In the genomic region with DNA sequence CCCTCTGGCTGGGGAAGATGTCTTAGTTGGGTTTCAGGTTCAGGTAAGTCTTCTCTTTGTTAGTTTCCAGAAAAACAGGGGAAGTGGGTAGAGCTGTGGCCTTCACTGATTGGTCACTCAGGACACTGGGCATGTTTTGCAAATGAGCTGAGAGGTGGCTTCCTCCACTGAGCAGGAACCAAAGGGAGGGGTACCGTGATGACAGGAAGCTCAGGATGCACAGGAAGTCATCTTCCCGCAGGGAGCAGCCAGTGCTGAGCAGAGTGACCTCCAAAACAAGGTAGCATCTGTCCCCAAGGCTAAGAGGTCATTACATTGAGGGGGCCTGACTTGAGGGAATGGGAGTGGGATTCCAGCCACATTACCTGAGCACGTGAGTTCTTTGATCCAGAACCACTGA, we compare ENCODE assay signal across 13 cellular contexts. TPM values are rescaled to one million over a fixed set of nuclear protein-coding genes. Genes with fewer than 3 reads are reported as not detected.
DNase-seq lines count a peak whose midpoint lies in the region; ATAC-seq, FAIRE-seq and TF ChIP-seq lines count a peak whose summit lies in the region.
"Had no signal": no experiment of that assay in that cellular context is flagged by ENCODE, and none has a peak within 500 bp of the region (broad histone marks: within the 10 kb centered on the region; RNA-seq: fewer than 3 reads in every experiment).

No MANE protein-coding gene starts in this region.

- CTCF ChIA-PET in PC-9 (lab: Charles Lee), result interaction anchor here (0.5 to 0.6 kb wide), 2 partner anchors 29 to 30 kb away, joined by 4 to 12 read pairs; no protein-coding TSS in a partner anchor

- H3K27ac ChIP-seq in right atrium auricular region, result no peak overlapping the region
- peak overlapping the region; percentile 93 for H3K27ac ChIP-seq in PC-9
- H3K27ac ChIP-seq in endodermal cell (ENCODE audit: low read depth, low read length), result no peak overlapping the region
- H3K27ac ChIP-seq in transverse colon, result peak overlapping the region in 3 of 4 donors; percentile 82 to 86 (median 83)

- H3K4me3 ChIP-seq in right atrium auricular region (no peak overlapping the region), PC-9 (no peak overlapping the region), endodermal cell (ENCODE audit: low read length) (no peak overlapping the region), transverse colon (no peak overlapping the region)

- no peak for TF ChIP-seq POLR2A in transverse colon (IDR thresholded peaks at IDR 0.05)

- no peak overlapping the region for H3K9ac ChIP-seq in endodermal cell (ENCODE audit: extremely low read depth, low read length, poor library complexity, severe bottlenecking)

- H3K9me3 Mint-ChIP-seq in endodermal cell, result no peaks in the 10 kb centered on the region
- H3K9me3 Mint-ChIP-seq: CD8-positive, alpha-beta T cell had no signal

- no peak overlapping the region for H3K27ac Mint-ChIP-seq in endodermal cell

- 0 out of 2 replicates have a peak overlapping the region, but pooled peaks have one; percentile 9 for H3K4me2 ChIP-seq in PC-9

- no peak for FAIRE-seq in frontal cortex (lab: Jason Lieb, UNC)

- 52 to 89% methylated on average over 2 to 3 of the region's 3 CpGs for WGBS in endodermal cell (ENCODE audit: insufficient coverage in 1 of 2, insufficient read length in 1 of 2), 2 experiments
- 54 to 63% methylated on average over 2 to 3 of the region's 3 CpGs for WGBS in transverse colon (ENCODE audit: low coverage in 1 of 2), 2 donors

- peaks cover 26% of the 10 kb centered on the region for H3K79me2 ChIP-seq in PC-9 (ENCODE audit: low read depth)

- H3K4me3 Mint-ChIP-seq in endodermal cell, result no peak overlapping the region
- H3K4me3 Mint-ChIP-seq: CD8-positive, alpha-beta T cell had no signal

- POLR2A ChIA-PET in PC-9 (lab: Charles Lee; ENCODE audit: unreplicated experiment), result interaction anchor here (0.5 kb wide), 1 partner anchor 29 kb away, joined by 3 read pairs; no protein-coding TSS in a partner anchor

- no peak for TF ChIP-seq CTCF in right atrium auricular region (IDR thresholded peaks at IDR 0.05)
- TF ChIP-seq CTCF in PC-9 (conservative IDR thresholded peaks at IDR 0.05), result no peak
- TF ChIP-seq CTCF in endodermal cell (conservative IDR thresholded peaks at IDR 0.05), result no peak
- no peak for TF ChIP-seq CTCF in transverse colon (IDR thresholded peaks at IDR 0.05)

- peak; percentile 87 for DNase-seq in cardiac septum (ENCODE audit: low spot score)
- no peak for DNase-seq in right atrium auricular region (ENCODE audit: low spot score)
- DNase-seq in PC-9, result no peak
- peak; percentile 72 for DNase-seq in endodermal cell
- DNase-seq in transverse colon, result no peak
- DNase-seq in frontal cortex (ENCODE audit: low spot score in 2 of 2), result no peak
- DNase-seq: central memory CD4-positive, alpha-beta T cell; NCI-H446 treated with DMSO at 0.1 percent for 48 hours; stimulated activated CD4-positive, alpha-beta T cell treated with anti-CD3 and anti-CD28 coated beads, Interleukin-4, amount 100 ng/mL, for 4 hours had no signal

- no peak for TF ChIP-seq EP300 in transverse colon (IDR thresholded peaks at IDR 0.05; ENCODE audit: low read depth)

- no peaks in the 10 kb centered on the region for H3K27me3 Mint-ChIP-seq in endodermal cell (ENCODE audit: insufficient read depth)

- H3K36me3 ChIP-seq in right atrium auricular region, result peaks cover 9% of the 10 kb centered on the region
- no peaks in the 10 kb centered on the region for H3K36me3 ChIP-seq in PC-9 (ENCODE audit: low read depth)
- peaks cover 52% of the 10 kb centered on the region for H3K36me3 ChIP-seq in endodermal cell (ENCODE audit: control insufficient read depth, insufficient read depth, low read length)
- no peaks in the 10 kb centered on the region for H3K36me3 ChIP-seq in transverse colon

- H3K27me3 ChIP-seq in right atrium auricular region (no peaks in the 10 kb centered on the region), PC-9 (ENCODE audit: insufficient read depth, low read depth) (no peaks in the 10 kb centered on the region), endodermal cell (ENCODE audit: control insufficient read depth, insufficient read depth, low read length, poor library complexity, severe bottlenecking) (no peaks in the 10 kb centered on the region), transverse colon (no peaks in the 10 kb centered on the region)

- in situ Hi-C loops in transverse colon (cut with MboI; ENCODE audit: low pct_ligation_motif_present in 1 of 4, low pct_unique_long_range_greater_than_20kb in 1 of 4, low sequenced_read_pairs in 3 of 4), result no loop called here

- peaks cover 0 to 27% of the 10 kb centered on the region in 2 donors for H3K4me1 ChIP-seq in right atrium auricular region
- peaks cover 43% of the 10 kb centered on the region for H3K4me1 ChIP-seq in PC-9 (replicated peaks; ENCODE audit: insufficient read depth)
- H3K4me1 ChIP-seq in endodermal cell (ENCODE audit: control insufficient read depth, insufficient read depth, low read length), result peaks cover 3% of the 10 kb centered on the region
- peaks cover 10 to 85% (median 42%) of the 10 kb centered on the region in 4 donors for H3K4me1 ChIP-seq in transverse colon

- H2AFZ ChIP-seq in PC-9, result no peak overlapping the region

- BruUV-seq in PC-9 (replicated peaks; lab: Mats Ljungman, UMichigan), result no TSS peak

- H4K20me1 ChIP-seq in PC-9 (ENCODE audit: insufficient read depth), result no peaks in the 10 kb centered on the region; the same call in 1 of the 2 replicates

- peaks cover 4% of the 10 kb centered on the region for H3K4me1 Mint-ChIP-seq in endodermal cell

- H3K9me3 ChIP-seq in right atrium auricular region, result no peaks in the 10 kb centered on the region
- no peaks in the 10 kb centered on the region for H3K9me3 ChIP-seq in PC-9 (ENCODE audit: insufficient read depth, low read depth)
- H3K9me3 ChIP-seq in endodermal cell (ENCODE audit: control insufficient read depth, low read length), result no peaks in the 10 kb centered on the region
- H3K9me3 ChIP-seq in transverse colon, result no peaks in the 10 kb centered on the region

- intact Hi-C loops in cardiac septum (cut with DNase I) (no loop called here), PC-9 (cut with micrococcal nuclease; ENCODE audit: unreplicated experiment) (no loop called here), transverse colon (cut with DNase I; ENCODE audit: low total_unique reads) (no loop called here)

- H3K36me3 Mint-ChIP-seq in endodermal cell (ENCODE audit: low read depth), result peaks cover 39% of the 10 kb centered on the region

- H3K9me2 ChIP-seq in PC-9 (ENCODE audit: insufficient read depth), result no peaks in the 10 kb centered on the region

- ATAC-seq in GM21381 (IDR thresholded peaks at IDR 0.05; ENCODE audit: unreplicated experiment) (no peak), HG03378 (IDR thresholded peaks at IDR 0.05; ENCODE audit: unreplicated experiment) (no peak)
- ATAC-seq: CD8-positive, alpha-beta T cell; Right ventricle myocardium inferior had no signal

- peaks cover 77% of the 10 kb centered on the region for H3F3A ChIP-seq in PC-9 (ENCODE audit: insufficient read depth, low read depth)

RNA-seq across cellular contexts. Expression of gene NT5C, which starts 5.6 kb away (rescaled TPM):
- total RNA-seq in cardiac septum (27.7 TPM), right atrium auricular region (10 to 100 TPM; 41.4 to 77.5 TPM), PC-9 (2021) (38.6 and 52.3 TPM in 2 replicates), endodermal cell (10 to 100 TPM; 69.1 to 80.3 TPM), transverse colon (100 to 1,000 TPM; 162 to 247 (median 208) TPM), frontal cortex (20.8 TPM)
- 71.1 TPM for polyA plus RNA-seq in endodermal cell (2013, experiment 1 of 2)
- polyA plus RNA-seq in endodermal cell (2013, experiment 2 of 2), result 57.0 TPM

RNA-seq across cellular contexts. Expression of gene ARMC7, which starts 16.2 kb away (rescaled TPM):
- total RNA-seq in cardiac septum, result 8.0 TPM
- total RNA-seq in right atrium auricular region, result 1 to 10 TPM; 4.9 to 9.5 TPM
- total RNA-seq in PC-9 (2021), result 19.2 and 20.5 TPM in 2 replicates
- 10 to 100 TPM; 20.0 to 26.6 TPM for total RNA-seq in endodermal cell
- 14.0 TPM for polyA plus RNA-seq in endodermal cell (2013, experiment 1 of 2)
- 12.3 TPM for polyA plus RNA-seq in endodermal cell (2013, experiment 2 of 2)
- total RNA-seq in transverse colon, result 10 to 100 TPM in 3 of 4 donors, 1 to 10 TPM in 1; 8.2 to 41.1 (median 21.4) TPM
- 2.4 TPM for total RNA-seq in frontal cortex

RNA-seq across cellular contexts. Expression of gene JPT1, which starts 28.3 kb away (rescaled TPM):
- total RNA-seq in cardiac septum (15.2 TPM), right atrium auricular region (10 to 100 TPM; 15.1 to 15.8 TPM), PC-9 (2021) (250 and 277 TPM in 2 replicates), endodermal cell (100 to 1,000 TPM; 148 to 156 TPM), transverse colon (100 to 1,000 TPM in 3 of 4 donors, 10 to 100 TPM in 1; 61.7 to 293 (median 219) TPM), frontal cortex (538 TPM)
- polyA plus RNA-seq in endodermal cell (2013, experiment 1 of 2), result 352 TPM
- polyA plus RNA-seq in endodermal cell (2013, experiment 2 of 2), result 339 TPM

RNA-seq across cellular contexts. Expression of gene SLC16A5, which starts 38.2 kb away (rescaled TPM):
- total RNA-seq in cardiac septum, result 22.7 TPM
- total RNA-seq in right atrium auricular region, result 10 to 100 TPM; 16.5 to 34.1 TPM
- 70.2 and 88.5 TPM in 2 replicates for total RNA-seq in PC-9 (2021)
- 10 to 100 TPM; 28.8 to 54.0 TPM for total RNA-seq in endodermal cell
- polyA plus RNA-seq in endodermal cell (2013, experiment 1 of 2), result 10.8 TPM
- polyA plus RNA-seq in endodermal cell (2013, experiment 2 of 2), result 7.6 TPM
- 10 to 100 TPM; 65.9 to 94.6 (median 79.5) TPM for total RNA-seq in transverse colon
- total RNA-seq in frontal cortex, result 1.2 TPM

RNA-seq across cellular contexts. Expression of gene SUMO2, which starts 56.8 kb away (rescaled TPM):
- total RNA-seq in cardiac septum, result 214 TPM
- 10 to 100 TPM; 45.7 to 58.1 TPM for total RNA-seq in right atrium auricular region
- total RNA-seq in PC-9 (2021), result 425 and 486 TPM in 2 replicates
- total RNA-seq in endodermal cell, result 100 to 1,000 TPM; 586 to 714 TPM
- polyA plus RNA-seq in endodermal cell (2013, experiment 1 of 2), result 640 TPM
- polyA plus RNA-seq in endodermal cell (2013, experiment 2 of 2), result 584 TPM
- 10 to 100 TPM in 3 of 4 donors, 1 to 10 TPM in 1; 6.4 to 56.5 (median 47.9) TPM for total RNA-seq in transverse colon
- 181 TPM for total RNA-seq in frontal cortex

Comparison
In these comparisons a context has a peak if more than half of its experiments do, and no peak if none do; other contexts are left out.
1. DNase-seq: peak in cardiac septum (single experiment) and endodermal cell (single experiment); none in right atrium auricular region (single experiment), PC-9 (0 of 2), transverse colon (single experiment) and frontal cortex (0 of 2).
2. H3K27ac ChIP-seq: peak in PC-9 (single experiment) and transverse colon (3 of 4); none in right atrium auricular region (0 of 2) and endodermal cell (single experiment).